Comparison of ENCODE assay signal across 8 cellular contexts in the genomic region with DNA sequence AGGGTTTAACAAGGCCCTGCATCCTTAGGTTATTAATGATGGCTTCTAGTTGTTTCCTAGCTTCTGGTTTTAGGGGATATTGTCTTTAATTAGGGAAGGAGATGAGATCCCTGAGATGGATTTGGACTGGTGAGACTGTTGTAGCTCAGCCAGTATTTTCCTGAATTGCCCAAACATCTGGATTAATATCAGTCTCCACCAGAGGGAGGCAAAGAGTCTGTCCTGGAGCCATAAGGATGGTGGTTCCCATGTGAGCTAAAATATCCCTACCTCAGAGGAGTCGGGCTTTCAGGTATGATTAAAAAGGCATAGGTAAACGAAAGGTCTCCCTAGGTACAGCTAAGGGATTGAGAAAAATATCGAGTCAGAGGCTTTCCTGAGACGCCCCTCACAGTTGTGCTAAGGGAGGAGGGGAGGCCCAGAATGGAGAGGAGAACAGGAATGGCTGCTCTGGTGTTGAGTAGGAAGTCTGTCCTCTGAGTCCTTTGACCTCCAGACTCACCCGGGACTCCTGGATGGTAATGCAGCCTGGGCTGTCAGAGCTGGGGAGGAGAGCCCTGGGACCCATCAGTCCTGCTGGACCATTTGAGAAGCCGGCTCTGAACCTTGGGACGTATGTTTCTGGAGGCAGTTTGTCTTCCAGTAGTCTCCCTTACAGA.
DNase-seq lines count a peak whose midpoint lies in the region; ATAC-seq, FAIRE-seq and TF ChIP-seq lines count a peak whose summit lies in the region.
"Not testable (repeated sequence)": the region's sequence is repeated elsewhere in the genome, so short reads cannot be mapped to it uniquely, and the experiment has no call there.

No MANE protein-coding gene starts in this region.

- not testable (repeated sequence) for H3K4me1 ChIP-seq in A549; RWPE2 (ENCODE audit: insufficient read depth, poor library complexity, severe bottlenecking); lung (ENCODE audit: control insufficient read depth in 2 of 2, insufficient read depth in 2 of 2, low read length in 2 of 2); upper lobe of left lung

- TF ChIP-seq CTCF in A549 (IDR thresholded peaks at IDR 0.05); RWPE2 (IDR thresholded peaks at IDR 0.05; ENCODE audit: poor library complexity, severe bottlenecking); lung (IDR thresholded peaks at IDR 0.05; ENCODE audit: control extremely low read depth, extremely low read depth); upper lobe of left lung (IDR thresholded peaks at IDR 0.05): not testable (repeated sequence)

- DNase-seq in A549 (ENCODE audit: low read depth in 1 of 2, low spot score in 1 of 2); RWPE2 (ENCODE audit: low spot score); activated CD8-positive, alpha-beta T cell treated with anti-CD3 and anti-CD28 coated beads, Interleukin-2, amount 10 ng/mL, durations not matched to agents 7 days and 5 days; effector memory CD8-positive, alpha-beta T cell; left colon; lung (ENCODE audit: low spot score); upper lobe of left lung: not testable (repeated sequence)

- not testable (repeated sequence) for H3K27ac ChIP-seq in A549; RWPE2 (ENCODE audit: poor library complexity, severe bottlenecking); lung (ENCODE audit: low read depth in 1 of 2, low read length in 1 of 2); upper lobe of left lung

- POLR2A ChIA-PET in A549 (lab: Yijun Ruan, JAX); activated CD8-positive, alpha-beta T cell treated with anti-CD3 and anti-CD28 coated beads, Interleukin-2, amount 10 ng/mL, durations not matched to agents 7 days and 5 days (lab: Charles Lee): not testable (repeated sequence)

- intact Hi-C loops in left colon (cut with DNase I, micrococcal nuclease) = not testable (repeated sequence)

- CTCF ChIA-PET in A549 (lab: Yijun Ruan, JAX); activated CD8-positive, alpha-beta T cell treated with anti-CD3 and anti-CD28 coated beads, Interleukin-2, amount 10 ng/mL, durations not matched to agents 7 days and 5 days (lab: Charles Lee): not testable (repeated sequence)

- ATAC-seq in A549 (peak; percentile 55 to 93; a peak in 5 of 6 replicates), HG02852 (IDR thresholded peaks at IDR 0.05; ENCODE audit: unreplicated experiment) (peak; percentile 47), RWPE2 (ENCODE audit: low read depth) (peak; percentile 66; the same call in 2 of the 3 replicates), left colon (peak; percentile 58), lung (ENCODE audit: insufficient read depth, low FRiP score) (peak; percentile 27), upper lobe of left lung (ENCODE audit: low FRiP score in 2 of 2) (peak; percentile 44 to 68)
- peak; percentile 65 for ATAC-seq in activated CD8-positive, alpha-beta T cell treated with anti-CD3 and anti-CD28 coated beads, Interleukin-2, amount 10 ng/mL, durations not matched to agents 7 days and 5 days
- ATAC-seq in effector memory CD8-positive, alpha-beta T cell (replicated peaks) = peak; percentile 36

- H3K4me2 ChIP-seq in A549 = not testable (repeated sequence)

- H3K36me3 Mint-ChIP-seq in activated CD8-positive, alpha-beta T cell treated with anti-CD3 and anti-CD28 coated beads, Interleukin-2, amount 10 ng/mL, durations not matched to agents 7 days and 5 days (ENCODE audit: low read depth); effector memory CD8-positive, alpha-beta T cell (ENCODE audit: insufficient read depth): not testable (repeated sequence)

- not testable (repeated sequence) for H3K36me3 ChIP-seq in RWPE2 (ENCODE audit: low read depth); lung (ENCODE audit: control insufficient read depth in 2 of 2, insufficient read depth in 2 of 2, low read length in 2 of 2); upper lobe of left lung

- H3K4me3 Mint-ChIP-seq in activated CD8-positive, alpha-beta T cell treated with anti-CD3 and anti-CD28 coated beads, Interleukin-2, amount 10 ng/mL, durations not matched to agents 7 days and 5 days; effector memory CD8-positive, alpha-beta T cell: not testable (repeated sequence)

- WGBS in A549 (ENCODE audit: missing lambda C conversion rate) = no CpG with 5 or more reads among the region's 7 CpGs
- no CpG with 5 or more reads among the region's 7 CpGs for WGBS in lung, 2 donors
- WGBS in upper lobe of left lung, 2 donors = no CpG with 5 or more reads among the region's 7 CpGs

- TF ChIP-seq RAD21 in A549 (conservative IDR thresholded peaks at IDR 0.05 in 1 of 2, IDR thresholded peaks at IDR 0.05 in 1 of 2) = not testable (repeated sequence)

- H3K27me3 Mint-ChIP-seq in activated CD8-positive, alpha-beta T cell treated with anti-CD3 and anti-CD28 coated beads, Interleukin-2, amount 10 ng/mL, durations not matched to agents 7 days and 5 days (ENCODE audit: low read depth); effector memory CD8-positive, alpha-beta T cell: not testable (repeated sequence)

- not testable (repeated sequence) for H3K9me3 Mint-ChIP-seq in activated CD8-positive, alpha-beta T cell treated with anti-CD3 and anti-CD28 coated beads, Interleukin-2, amount 10 ng/mL, durations not matched to agents 7 days and 5 days (ENCODE audit: insufficient read depth); effector memory CD8-positive, alpha-beta T cell

- not testable (repeated sequence) for TF ChIP-seq EP300 in A549 (IDR thresholded peaks at IDR 0.05); upper lobe of left lung (IDR thresholded peaks at IDR 0.05)

- H3K27me3 ChIP-seq in RWPE2 (ENCODE audit: insufficient read depth, poor library complexity, severe bottlenecking); lung (ENCODE audit: control insufficient read depth, insufficient read depth); upper lobe of left lung: not testable (repeated sequence)

- not testable (repeated sequence) for H3K4me1 Mint-ChIP-seq in activated CD8-positive, alpha-beta T cell treated with anti-CD3 and anti-CD28 coated beads, Interleukin-2, amount 10 ng/mL, durations not matched to agents 7 days and 5 days (ENCODE audit: low read depth); effector memory CD8-positive, alpha-beta T cell (ENCODE audit: low read depth in 2 of 2)

- not testable (repeated sequence) for TF ChIP-seq POLR2A in A549 (IDR thresholded peaks at IDR 0.05; ENCODE audit: low read length); upper lobe of left lung (IDR thresholded peaks at IDR 0.05)

- FAIRE-seq in A549 (lab: Jason Lieb, UNC) = not testable (repeated sequence)

- H3K27ac Mint-ChIP-seq in activated CD8-positive, alpha-beta T cell treated with anti-CD3 and anti-CD28 coated beads, Interleukin-2, amount 10 ng/mL, durations not matched to agents 7 days and 5 days; effector memory CD8-positive, alpha-beta T cell: not testable (repeated sequence)

- H3K9me3 ChIP-seq in A549; RWPE2 (ENCODE audit: severe bottlenecking); lung (ENCODE audit: control insufficient read depth in 2 of 2, insufficient read depth in 1 of 2, low read length in 1 of 2); upper lobe of left lung: not testable (repeated sequence)

- H3K4me3 ChIP-seq in A549; RWPE2 (ENCODE audit: severe bottlenecking); lung; upper lobe of left lung: not testable (repeated sequence)
